Comparison of ENCODE assay signal across 11 cellular contexts in the genomic region with DNA sequence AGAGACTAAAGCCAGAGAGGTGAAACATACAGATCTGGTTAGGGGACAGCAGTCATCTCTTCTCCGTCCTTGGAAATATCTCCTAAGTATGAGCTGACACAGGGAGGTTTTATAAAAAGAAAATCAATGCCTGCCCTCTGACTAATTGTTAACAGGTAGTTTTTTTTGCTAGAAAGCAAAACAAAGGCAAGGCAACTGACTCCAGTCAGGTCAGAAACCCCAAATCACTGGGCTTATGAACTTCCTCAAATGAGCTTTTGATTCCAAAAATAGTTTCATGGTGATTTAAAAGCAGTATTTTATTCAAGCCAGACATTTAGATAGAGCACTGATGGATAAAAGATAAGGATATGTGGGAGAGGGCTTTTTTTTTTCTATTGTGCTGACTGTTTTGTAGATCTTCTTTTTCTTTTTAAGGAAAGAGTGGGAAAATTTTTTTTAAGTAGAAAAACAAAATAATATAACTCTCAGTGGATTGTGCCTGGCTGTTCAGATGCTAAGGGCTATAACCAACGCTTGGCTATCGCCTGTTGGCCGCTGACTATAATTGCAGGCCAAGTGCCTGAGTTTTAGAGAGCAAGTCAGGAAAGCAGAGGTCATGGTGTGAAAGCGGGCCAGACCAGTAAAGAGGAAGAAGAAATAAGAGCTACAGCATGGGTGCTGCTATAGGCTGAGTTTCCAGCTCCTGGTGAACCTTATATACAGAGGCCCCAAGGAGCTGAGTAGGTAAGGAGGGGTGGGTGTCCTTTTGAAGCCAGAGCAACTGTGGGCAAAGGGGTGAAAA. TPM values are rescaled to one million over a fixed set of nuclear protein-coding genes. Genes with fewer than 3 reads are reported as not detected.
DNase-seq lines count a peak whose midpoint lies in the region; ATAC-seq, FAIRE-seq and TF ChIP-seq lines count a peak whose summit lies in the region.
"Had no signal": no experiment of that assay in that cellular context is flagged by ENCODE, and none has a peak within 500 bp of the region (broad histone marks: within the 10 kb centered on the region; RNA-seq: fewer than 3 reads in every experiment).

No MANE protein-coding gene starts in this region.

- TF ChIP-seq POLR2A in GM12878 (IDR thresholded peaks at IDR 0.05; ENCODE audit: low read depth, low read length): no peak

- 0 out of 2 replicates have a peak, but pooled peaks have one; percentile 28 for TF ChIP-seq RAD21 in GM12878 (IDR thresholded peaks at IDR 0.05; ENCODE audit: insufficient read depth, low read depth, low read length)

- SMC1A ChIA-PET in GM12878 (lab: Charles Lee; ENCODE audit: uncharacterized antibody, unreplicated experiment): interaction anchor here (0.9 to 1.7 kb wide), 8 partner anchors 14 to 177 kb away, joined by 3 to 16 read pairs (median 4); no protein-coding TSS in a partner anchor

- peak overlapping the region; percentile 71 for H3K4me2 ChIP-seq in GM12878 (ENCODE audit: control insufficient read depth, insufficient read depth)

- in situ Hi-C loops in GM12878 (cut with MboI): no loop called here

- TF ChIP-seq CTCF in GM12878 (IDR thresholded peaks at IDR 0.05 in 2 of 3, conservative IDR thresholded peaks at IDR 0.05 in 1 of 3; ENCODE audit: control insufficient read depth in 2 of 3, extremely low read depth in 1 of 3, insufficient read depth in 1 of 3, low read depth in 3 of 3, low read length in 3 of 3) (peak in 1 of 3 experiments; percentile 42; a peak in 2 of 6 replicates), D721Med (IDR thresholded peaks at IDR 0.05; ENCODE audit: insufficient read depth, missing control alignments) (no peak)

- peak overlapping the region; percentile 64 for H3K27ac ChIP-seq in GM12878 (ENCODE audit: control insufficient read depth, insufficient read depth)
- H3K27ac ChIP-seq: WERI-Rb-1 had no signal

- no TSS peak for BruUV-seq in GM12878 (replicated peaks; lab: Mats Ljungman, UMichigan)

- POLR2A ChIA-PET in GM12878 (lab: Charles Lee): interaction anchor here (0.5 to 1.1 kb wide), 4 partner anchors 16 to 197 kb away, joined by 3 to 6 read pairs (median 5); partner anchors contain the start of gene KDM3A
- POLR2A ChIA-PET in T-cell (lab: Charles Lee): interaction anchor here in 1 of 2 donors (0.7 kb wide), 1 partner anchor 127 kb away, joined by 10 read pairs; no protein-coding TSS in a partner anchor

- 62% methylated on average over 5 of the region's 5 CpGs for WGBS in GM12878 (ENCODE audit: insufficient coverage, insufficient replicate concordance, low lambda C conversion rate, missing lambda C conversion rate)

- no peaks in the 10 kb centered on the region for H3K9me3 ChIP-seq in GM12878 (replicated peaks; ENCODE audit: control insufficient read depth, insufficient read depth, low read length)
- H3K9me3 ChIP-seq: uterus had no signal

- H3K9me3 Mint-ChIP-seq in stimulated activated memory B cell treated with anti-CD40 and anti-IgM and Interleukin-4, amounts not matched to agents 10 μg/mL and 1 μg/mL and 100 μg/mL, for 72 hours: no peaks in the 10 kb centered on the region
- no peaks in the 10 kb centered on the region for H3K9me3 Mint-ChIP-seq in stimulated activated effector memory CD8-positive, alpha-beta T cell treated with anti-CD3 and anti-CD28 coated beads, Interleukin-12 subunit alpha, Interleukin-12 subunit beta, amount 100 ng/mL, for 72 hours
- H3K9me3 Mint-ChIP-seq in T-cell: no peaks in the 10 kb centered on the region
- H3K9me3 Mint-ChIP-seq: CD8-positive, alpha-beta memory T cell had no signal

- H3K9ac ChIP-seq in GM12878 (ENCODE audit: control insufficient read depth, insufficient read depth, low read length): peak overlapping the region; percentile 23; the same call in 1 of the 2 replicates

- RAD21 ChIA-PET in GM12878 (lab: Charles Lee; ENCODE audit: unreplicated experiment): interaction anchor here (0.6 to 2.6 kb wide), 9 partner anchors 8 to 164 kb away, joined by 3 to 14 read pairs (median 4); no protein-coding TSS in a partner anchor

- intact Hi-C loops in GM12878 (cut with micrococcal nuclease; ENCODE audit: unreplicated experiment): no loop called here

- H3K36me3 Mint-ChIP-seq in stimulated activated memory B cell treated with anti-CD40 and anti-IgM and Interleukin-4, amounts not matched to agents 10 μg/mL and 1 μg/mL and 100 μg/mL, for 72 hours: no peaks in the 10 kb centered on the region
- H3K36me3 Mint-ChIP-seq in stimulated activated effector memory CD8-positive, alpha-beta T cell treated with anti-CD3 and anti-CD28 coated beads, Interleukin-12 subunit alpha, Interleukin-12 subunit beta, amount 100 ng/mL, for 72 hours: no peaks in the 10 kb centered on the region
- H3K36me3 Mint-ChIP-seq in T-cell: no peaks in the 10 kb centered on the region
- H3K36me3 Mint-ChIP-seq: CD8-positive, alpha-beta memory T cell had no signal

- TF ChIP-seq EP300 in GM12878 (IDR thresholded peaks at IDR 0.05; ENCODE audit: borderline replicate concordance in 1 of 2, control insufficient read depth in 1 of 2, low read depth in 2 of 2, low read length in 2 of 2): no peak

- CTCF ChIA-PET in GM12878 (lab: Yijun Ruan, JAX) (interaction anchor here (0.6 to 1.7 kb wide), 8 partner anchors 9 to 609 kb away, joined by 3 to 11 read pairs (median 5); no protein-coding TSS in a partner anchor), T-cell (lab: Charles Lee) (interaction anchor here (0.6 to 0.9 kb wide), 3 partner anchors 19 to 23 kb away, joined by 3 to 4 read pairs (median 3); no protein-coding TSS in a partner anchor)

- H3K4me1 Mint-ChIP-seq in stimulated activated memory B cell treated with anti-CD40 and anti-IgM and Interleukin-4, amounts not matched to agents 10 μg/mL and 1 μg/mL and 100 μg/mL, for 72 hours: peaks cover 48% of the 10 kb centered on the region
- no peaks in the 10 kb centered on the region for H3K4me1 Mint-ChIP-seq in stimulated activated effector memory CD8-positive, alpha-beta T cell treated with anti-CD3 and anti-CD28 coated beads, Interleukin-12 subunit alpha, Interleukin-12 subunit beta, amount 100 ng/mL, for 72 hours
- peaks cover 0 to 5% (median 5%) of the 10 kb centered on the region in 3 donors for H3K4me1 Mint-ChIP-seq in T-cell
- H3K4me1 Mint-ChIP-seq: CD8-positive, alpha-beta memory T cell had no signal

- H4K20me1 ChIP-seq in GM12878 (ENCODE audit: control insufficient read depth, insufficient read depth): no peaks in the 10 kb centered on the region

- no peak overlapping the region for H3K4me3 ChIP-seq in GM12878
- H3K4me3 ChIP-seq: uterus had no signal

- FAIRE-seq in GM12878 (lab: Jason Lieb, UNC) (peak; percentile 75), D721Med (lab: Jason Lieb, UNC) (no peak)

- H2AFZ ChIP-seq in GM12878 (ENCODE audit: control insufficient read depth, low read depth, low read length): peak overlapping the region; percentile 45

- peaks cover 20% of the 10 kb centered on the region for H3K4me1 ChIP-seq in GM12878 (ENCODE audit: control insufficient read depth, insufficient read depth, low read length)

- no peaks in the 10 kb centered on the region for H3K79me2 ChIP-seq in GM12878 (ENCODE audit: control insufficient read depth, insufficient read depth, low read length)

- H3K4me3 Mint-ChIP-seq in stimulated activated memory B cell treated with anti-CD40 and anti-IgM and Interleukin-4, amounts not matched to agents 10 μg/mL and 1 μg/mL and 100 μg/mL, for 72 hours: no peak overlapping the region
- H3K4me3 Mint-ChIP-seq in stimulated activated effector memory CD8-positive, alpha-beta T cell treated with anti-CD3 and anti-CD28 coated beads, Interleukin-12 subunit alpha, Interleukin-12 subunit beta, amount 100 ng/mL, for 72 hours: no peak overlapping the region
- H3K4me3 Mint-ChIP-seq in T-cell: no peak overlapping the region
- H3K4me3 Mint-ChIP-seq: CD8-positive, alpha-beta memory T cell had no signal

- H3K27me3 Mint-ChIP-seq in stimulated activated memory B cell treated with anti-CD40 and anti-IgM and Interleukin-4, amounts not matched to agents 10 μg/mL and 1 μg/mL and 100 μg/mL, for 72 hours: no peaks in the 10 kb centered on the region
- no peaks in the 10 kb centered on the region for H3K27me3 Mint-ChIP-seq in T-cell

- peak; percentile 55 for ATAC-seq in GM18502 (IDR thresholded peaks at IDR 0.05; ENCODE audit: poor library complexity, unreplicated experiment)
- ATAC-seq in HG03354 (IDR thresholded peaks at IDR 0.05; ENCODE audit: poor library complexity, severe bottlenecking, unreplicated experiment): peak; percentile 54
- ATAC-seq in GM12878: peak; percentile 84
- peak; percentile 66 for ATAC-seq in stimulated activated memory B cell treated with anti-CD40 and anti-IgM and Interleukin-4, amounts not matched to agents 10 μg/mL and 1 μg/mL and 100 μg/mL, for 72 hours
- ATAC-seq in stimulated activated effector memory CD8-positive, alpha-beta T cell treated with anti-CD3 and anti-CD28 coated beads, Interleukin-12 subunit alpha, Interleukin-12 subunit beta, amount 100 ng/mL, for 72 hours: no peak
- ATAC-seq in activated CD4-positive, CD25-positive, alpha-beta regulatory T cell treated with anti-CD3 and anti-CD28 coated beads, Interleukin-2, amount 50 U/mL, for 24 hours: no peak
- no peak for ATAC-seq in T-cell (replicated peaks in 1 of 4)

- H3K27ac Mint-ChIP-seq in stimulated activated memory B cell treated with anti-CD40 and anti-IgM and Interleukin-4, amounts not matched to agents 10 μg/mL and 1 μg/mL and 100 μg/mL, for 72 hours: no peak overlapping the region
- no peak overlapping the region for H3K27ac Mint-ChIP-seq in stimulated activated effector memory CD8-positive, alpha-beta T cell treated with anti-CD3 and anti-CD28 coated beads, Interleukin-12 subunit alpha, Interleukin-12 subunit beta, amount 100 ng/mL, for 72 hours
- H3K27ac Mint-ChIP-seq in T-cell: no peak overlapping the region

- no peaks in the 10 kb centered on the region for H3K36me3 ChIP-seq in GM12878 (ENCODE audit: control insufficient read depth in 2 of 2, insufficient read depth in 2 of 2, low read length in 1 of 2)
- H3K36me3 ChIP-seq: uterus, WERI-Rb-1 had no signal

- H3K27me3 ChIP-seq in GM12878 (replicated peaks in 1 of 2; ENCODE audit: control insufficient read depth in 2 of 2, insufficient read depth in 2 of 2, low read length in 1 of 2): no peaks in the 10 kb centered on the region
- H3K27me3 ChIP-seq: uterus had no signal

- DNase-seq in GM12878 (ENCODE audit: low read depth, low spot score) (no peak), D721Med (ENCODE audit: insufficient read length, low spot score) (no peak), T-cell (no peak)
- DNase-seq in stimulated activated effector memory CD8-positive, alpha-beta T cell treated with anti-CD3 and anti-CD28 coated beads, Interleukin-12 subunit alpha, Interleukin-12 subunit beta, amount 100 ng/mL, for 72 hours (ENCODE audit: low spot score in 2 of 2): no peak
- DNase-seq: CD8-positive, alpha-beta memory T cell; uterus; WERI-Rb-1 had no signal

RNA-seq across cellular contexts. Expression of gene MRPL35, which starts 44.9 kb away (rescaled TPM):
- 20.4 and 20.5 TPM in 2 replicates for total RNA-seq in GM12878 (2013; cell fraction: nucleolus; rRNA removed)
- total RNA-seq in GM12878 (2014; rRNA removed) (58.1 and 72.0 TPM in 2 replicates), GM12878 (2014; rRNA removed; fragmentation: Illumina TruSeq; extraction: Trizol) (109 and 115 TPM in 2 replicates), GM12878 (2021) (64.5 and 67.7 TPM in 2 replicates), T-cell (10 to 100 TPM in 4 of 5 donors, 1 to 10 TPM in 1; 6.4 to 25.9 (median 21.8) TPM)
- polyA plus RNA-seq in GM12878 (2011; ENCODE audit: low read depth): 27.1 TPM
- polyA plus RNA-seq in GM12878 (2011; rRNA removed) (135 and 153 TPM in 2 replicates), GM12878 (2014; fragmentation: Illumina TruSeq; extraction: Trizol) (156 and 189 TPM in 2 replicates), GM12878 (2014; fragmentation: Nextera tagmentation; extraction: Ambion mirVana) (100 to 1,000 TPM; 156 to 162 TPM), GM12878 (2014; rRNA removed) (82.6 and 109 TPM in 2 replicates), GM12878 (2016; fragmentation: Nextera tagmentation; extraction: Ambion mirVana) (100 to 1,000 TPM; 170 to 180 TPM)
- polyA plus RNA-seq in GM12878 (2011; cell fraction: cytosol; rRNA removed): 96.7 and 182 TPM in 2 replicates
- polyA plus RNA-seq in GM12878 (2011; cell fraction: nucleus; rRNA removed): 68.0 and 72.7 TPM in 2 replicates
- polyA plus RNA-seq in GM12878 (2012): 36.4 and 44.6 TPM in 2 replicates
- 46.5 and 55.7 TPM in 2 replicates for polyA minus RNA-seq in GM12878 (2011; rRNA and poly(A)+ RNA removed)
- 17.9 and 20.1 TPM in 2 replicates for polyA minus RNA-seq in GM12878 (2011; cell fraction: cytosol; rRNA and poly(A)+ RNA removed)
- 15.4 and 16.3 TPM in 2 replicates for polyA minus RNA-seq in GM12878 (2011; cell fraction: nucleus; rRNA and poly(A)+ RNA removed)

RNA-seq across cellular contexts. Expression of gene IMMT, which starts 48.9 kb away (rescaled TPM):
- total RNA-seq in GM12878 (2013; cell fraction: nucleolus; rRNA removed): 84.9 and 88.1 TPM in 2 replicates
- total RNA-seq in GM12878 (2014; rRNA removed): 78.4 and 79.9 TPM in 2 replicates
- total RNA-seq in GM12878 (2014; rRNA removed; fragmentation: Illumina TruSeq; extraction: Trizol): 81.4 and 88.8 TPM in 2 replicates
- total RNA-seq in GM12878 (2021): 104 and 108 TPM in 2 replicates
- polyA plus RNA-seq in GM12878 (2011; ENCODE audit: low read depth): 51.0 TPM
- 89.6 and 105 TPM in 2 replicates for polyA plus RNA-seq in GM12878 (2011; rRNA removed)
- 71.9 and 76.2 TPM in 2 replicates for polyA plus RNA-seq in GM12878 (2011; cell fraction: cytosol; rRNA removed)
- polyA plus RNA-seq in GM12878 (2011; cell fraction: nucleus; rRNA removed): 40.1 and 59.2 TPM in 2 replicates
- 60.9 and 70.4 TPM in 2 replicates for polyA plus RNA-seq in GM12878 (2012)
- polyA plus RNA-seq in GM12878 (2014; fragmentation: Illumina TruSeq; extraction: Trizol): 120 and 136 TPM in 2 replicates
- 100 to 1,000 TPM in 1 of 2 experiments, 10 to 100 TPM in 1; 88.9 to 115 TPM for polyA plus RNA-seq in GM12878 (2014; fragmentation: Nextera tagmentation; extraction: Ambion mirVana)
- 73.5 and 86.5 TPM in 2 replicates for polyA plus RNA-seq in GM12878 (2014; rRNA removed)
- 100 to 1,000 TPM; 137 to 149 TPM for polyA plus RNA-seq in GM12878 (2016; fragmentation: Nextera tagmentation; extraction: Ambion mirVana)
- 67.1 and 77.4 TPM in 2 replicates for polyA minus RNA-seq in GM12878 (2011; rRNA and poly(A)+ RNA removed)
- 35.5 and 39.3 TPM in 2 replicates for polyA minus RNA-seq in GM12878 (2011; cell fraction: cytosol; rRNA and poly(A)+ RNA removed)
- 23.0 and 32.3 TPM in 2 replicates for polyA minus RNA-seq in GM12878 (2011; cell fraction: nucleus; rRNA and poly(A)+ RNA removed)
- 10 to 100 TPM; 71.0 to 93.5 (median 75.2) TPM for total RNA-seq in T-cell

Comparison
In these comparisons a context has a peak if more than half of its experiments do, and no peak if none do; other contexts are left out.
1. ATAC-seq: peak in GM18502 (single experiment), HG03354 (single experiment), GM12878 (single experiment) and stimulated activated memory B cell treated with anti-CD40 and anti-IgM and Interleukin-4, amounts not matched to agents 10 μg/mL and 1 μg/mL and 100 μg/mL, for 72 hours (single experiment); none in stimulated activated effector memory CD8-positive, alpha-beta T cell treated with anti-CD3 and anti-CD28 coated beads, Interleukin-12 subunit alpha, Interleukin-12 subunit beta, amount 100 ng/mL, for 72 hours (single experiment), activated CD4-positive, CD25-positive, alpha-beta regulatory T cell treated with anti-CD3 and anti-CD28 coated beads, Interleukin-2, amount 50 U/mL, for 24 hours (0 of 2) and T-cell (0 of 4).